In genomic region chr17:50946891-50947843, GRCh38 we compare ENCODE assay signal across 15 cellular contexts.
DNase-seq lines count a peak whose midpoint lies in the region; ATAC-seq and TF ChIP-seq lines count a peak whose summit lies in the region.
"Had no signal": no experiment of that assay in that cellular context is flagged by ENCODE, and none has a peak within 500 bp of the region (broad histone marks: within the 10 kb centered on the region; RNA-seq: fewer than 3 reads in every experiment).

No MANE protein-coding gene starts in this region.

- H4K12ac ChIP-seq in trophoblast cell (ENCODE audit: low read depth, low read length): no peak overlapping the region

- ATAC-seq in CD4-positive, CD25-positive, alpha-beta regulatory T cell (ENCODE audit: low read depth in 2 of 2): no peak
- ATAC-seq in GM19463 (IDR thresholded peaks at IDR 0.05; ENCODE audit: unreplicated experiment) (no peak), GM18502 (IDR thresholded peaks at IDR 0.05; ENCODE audit: poor library complexity, unreplicated experiment) (no peak)

- no peaks in the 10 kb centered on the region for H3K9me3 Mint-ChIP-seq in CD4-positive, CD25-positive, alpha-beta regulatory T cell
- no peaks in the 10 kb centered on the region for H3K9me3 Mint-ChIP-seq in HFFc6
- H3K9me3 Mint-ChIP-seq: activated T-helper 2 cell treated with anti-CD3 and anti-CD28 coated beads, Interferon-gamma antibody, Interleukin-2, Interleukin-4, amounts not matched to agents 10 μg/mL and 5 μg/mL and 100 μg/mL, durations not matched to agents 14 hours and 24 hours and 36 hours had no signal

- H4K8ac ChIP-seq in trophoblast cell (ENCODE audit: low read depth, low read length): no peak overlapping the region

- TF ChIP-seq POLR2A in esophagus squamous epithelium (IDR thresholded peaks at IDR 0.05) (no peak), prostate gland (IDR thresholded peaks at IDR 0.05) (no peak)

- 92 to 94% methylated on average over 12 to 13 of the region's 20 CpGs for WGBS in esophagus squamous epithelium, 2 donors
- 93% methylated on average over 18 of the region's 20 CpGs for WGBS in prostate gland
- WGBS in trophoblast cell (ENCODE audit: extremely low coverage, insufficient coverage, insufficient read length): no CpG with 5 or more reads among the region's 20 CpGs

- H3K14ac ChIP-seq in trophoblast cell (ENCODE audit: low read length): no peak overlapping the region

- peak overlapping the region in 3 of 4 donors; percentile 28 to 79 (median 61) for H3K4me3 Mint-ChIP-seq in CD4-positive, CD25-positive, alpha-beta regulatory T cell
- no peak overlapping the region for H3K4me3 Mint-ChIP-seq in HFFc6

- no peak overlapping the region for H3K4me3 ChIP-seq in CD4-positive, CD25-positive, alpha-beta regulatory T cell (ENCODE audit: low read depth, low read length)
- H3K4me3 ChIP-seq in esophagus squamous epithelium (no peak overlapping the region), prostate gland (no peak overlapping the region), trophoblast cell (ENCODE audit: low read depth, low read length) (no peak overlapping the region)
- H3K4me3 ChIP-seq: mucosa of descending colon had no signal

- H3K4me1 Mint-ChIP-seq in CD4-positive, CD25-positive, alpha-beta regulatory T cell: peaks cover 8 to 68% (median 29%) of the 10 kb centered on the region in 4 donors
- peaks cover 54% of the 10 kb centered on the region for H3K4me1 Mint-ChIP-seq in HFFc6 (ENCODE audit: low read depth)

- intact Hi-C loops in esophagus squamous epithelium (cut with DNase I): no loop called here
- intact Hi-C loops in prostate gland (cut with DNase I): no loop called here

- H2BK120ac ChIP-seq in trophoblast cell (ENCODE audit: insufficient read depth, low read length, poor library complexity): no peak overlapping the region

- TF ChIP-seq CTCF in HFFc6 (IDR thresholded peaks at IDR 0.05) (no peak), esophagus squamous epithelium (IDR thresholded peaks at IDR 0.05) (no peak), prostate gland (IDR thresholded peaks at IDR 0.05) (no peak)

- peaks cover 51% of the 10 kb centered on the region for H3K4me1 ChIP-seq in CD4-positive, CD25-positive, alpha-beta regulatory T cell (ENCODE audit: control insufficient read depth, insufficient read depth, low read length, poor library complexity, severe bottlenecking)
- H3K4me1 ChIP-seq in esophagus squamous epithelium (peaks cover 41 to 68% (median 46%) of the 10 kb centered on the region in 3 donors), prostate gland (replicated peaks) (peaks cover 31% of the 10 kb centered on the region), trophoblast cell (ENCODE audit: control insufficient read depth in 1 of 2, insufficient read depth in 2 of 2, low read length in 2 of 2) (peaks cover 18 to 21% of the 10 kb centered on the region in 2 experiments)

- no peak overlapping the region for H3K4me2 ChIP-seq in trophoblast cell (ENCODE audit: low read length)

- no peak for DNase-seq in CD4-positive, CD25-positive, alpha-beta regulatory T cell
- DNase-seq in HFFc6 (no peak), esophagus squamous epithelium (lab: John Stamatoyannopoulos, UW) (no peak), prostate gland (ENCODE audit: low spot score) (no peak), trophoblast cell (no peak), A172 (ENCODE audit: low spot score) (no peak)
- DNase-seq: dermis blood vessel endothelial cell; NCI-H187; stimulated activated CD4-positive, alpha-beta T cell treated with anti-CD3 and anti-CD28 coated beads, Interleukin-15, amount 100 ng/mL, for 24 hours; stimulated activated naive CD4-positive, alpha-beta T cell treated with Interleukin-2 at 50 U/mL for 16 hours had no signal

- H2AK5ac ChIP-seq in trophoblast cell (ENCODE audit: low read length): no peak overlapping the region

- H3K27ac ChIP-seq in CD4-positive, CD25-positive, alpha-beta regulatory T cell (ENCODE audit: insufficient read depth, low read length, poor library complexity, severe bottlenecking): no peak overlapping the region
- H3K27ac ChIP-seq in esophagus squamous epithelium (peak overlapping the region in 3 of 4 donors; percentile 91 to 95 (median 93)), prostate gland (peak overlapping the region; percentile 82 to 93), trophoblast cell (ENCODE audit: low read depth, low read length) (no peak overlapping the region)

- H2BK5ac ChIP-seq in trophoblast cell (ENCODE audit: low read depth, low read length, poor library complexity): no peak overlapping the region

- H3K9me3 ChIP-seq in CD4-positive, CD25-positive, alpha-beta regulatory T cell (ENCODE audit: control insufficient read depth in 2 of 2, low read length in 2 of 2): no peaks in the 10 kb centered on the region
- H3K9me3 ChIP-seq in esophagus squamous epithelium: no peaks in the 10 kb centered on the region
- no peaks in the 10 kb centered on the region for H3K9me3 ChIP-seq in prostate gland
- H3K9me3 ChIP-seq in trophoblast cell (ENCODE audit: insufficient read depth, low read depth, low read length): peaks cover 5% of the 10 kb centered on the region
- H3K9me3 ChIP-seq: Caco-2, mucosa of descending colon had no signal

- no peak overlapping the region for H2AFZ ChIP-seq in trophoblast cell (ENCODE audit: insufficient read depth, low read length, poor library complexity)

- peak overlapping the region; percentile 26 to 91 (median 87) for H3K27ac Mint-ChIP-seq in CD4-positive, CD25-positive, alpha-beta regulatory T cell
- H3K27ac Mint-ChIP-seq in HFFc6: peak overlapping the region; percentile 98
- H3K27ac Mint-ChIP-seq: activated T-helper 2 cell treated with anti-CD3 and anti-CD28 coated beads, Interferon-gamma antibody, Interleukin-2, Interleukin-4, amounts not matched to agents 10 μg/mL and 5 μg/mL and 100 μg/mL, durations not matched to agents 14 hours and 24 hours and 36 hours had no signal

- H3K9ac ChIP-seq in trophoblast cell (ENCODE audit: low read length): no peak overlapping the region

- no peaks in the 10 kb centered on the region for H3K36me3 Mint-ChIP-seq in CD4-positive, CD25-positive, alpha-beta regulatory T cell
- H3K36me3 Mint-ChIP-seq in HFFc6 (ENCODE audit: low read depth): no peaks in the 10 kb centered on the region

- no peak overlapping the region for H3K18ac ChIP-seq in trophoblast cell (ENCODE audit: low read length)

- H3K79me2 ChIP-seq in trophoblast cell (ENCODE audit: control insufficient read depth, insufficient read depth, low read length, poor library complexity): no peaks in the 10 kb centered on the region

- H3K79me1 ChIP-seq in trophoblast cell (ENCODE audit: low read length): peaks cover 17% of the 10 kb centered on the region

- no peak overlapping the region for H3K4ac ChIP-seq in trophoblast cell (ENCODE audit: low read depth, low read length)

- H3K23ac ChIP-seq in trophoblast cell (ENCODE audit: low read length): no peak overlapping the region

- no peak overlapping the region for H2BK12ac ChIP-seq in trophoblast cell (ENCODE audit: low read length)

- no peaks in the 10 kb centered on the region for H3K36me3 ChIP-seq in CD4-positive, CD25-positive, alpha-beta regulatory T cell (ENCODE audit: control insufficient read depth, insufficient read depth, low read length)
- no peaks in the 10 kb centered on the region for H3K36me3 ChIP-seq in esophagus squamous epithelium
- no peaks in the 10 kb centered on the region for H3K36me3 ChIP-seq in prostate gland
- H3K36me3 ChIP-seq in trophoblast cell (ENCODE audit: control insufficient read depth in 1 of 2, insufficient read depth in 2 of 2, low read length in 2 of 2): no peaks in the 10 kb centered on the region

- no peaks in the 10 kb centered on the region for H3K27me3 ChIP-seq in CD4-positive, CD25-positive, alpha-beta regulatory T cell (ENCODE audit: control insufficient read depth, insufficient read depth, low read length)
- no peaks in the 10 kb centered on the region for H3K27me3 ChIP-seq in esophagus squamous epithelium
- H3K27me3 ChIP-seq in prostate gland (replicated peaks; ENCODE audit: insufficient read depth): no peaks in the 10 kb centered on the region
- no peaks in the 10 kb centered on the region for H3K27me3 ChIP-seq in trophoblast cell (ENCODE audit: insufficient read depth, low read length)

- H3K27me3 Mint-ChIP-seq in CD4-positive, CD25-positive, alpha-beta regulatory T cell: no peaks in the 10 kb centered on the region
- H3K27me3 Mint-ChIP-seq in HFFc6 (ENCODE audit: insufficient read depth): no peaks in the 10 kb centered on the region

- H4K91ac ChIP-seq in trophoblast cell (ENCODE audit: low read depth, low read length): no peak overlapping the region

Comparison
In these comparisons a context has a peak if more than half of its experiments do, and no peak if none do; other contexts are left out.
1. H3K27ac ChIP-seq: peak in esophagus squamous epithelium (3 of 4) and prostate gland (2 of 2); none in CD4-positive, CD25-positive, alpha-beta regulatory T cell (single experiment) and trophoblast cell (single experiment).